Comparison of ENCODE assay signal across 11 cellular contexts in genomic region chr14:104746951-104747481, GRCh38. TPM values are rescaled to one million over a fixed set of nuclear protein-coding genes. Genes with fewer than 3 reads are reported as not detected.
A peak's percentile ranks its signal among the peaks of the same experiment; 100 is the strongest.
DNase-seq lines count a peak whose midpoint lies in the region; ATAC-seq and TF ChIP-seq lines count a peak whose summit lies in the region.
"Had no signal": no experiment of that assay in that cellular context is flagged by ENCODE, and none has a peak within 500 bp of the region (broad histone marks: within the 10 kb centered on the region; RNA-seq: fewer than 3 reads in every experiment).

No MANE protein-coding gene starts in this region.

- no peak for TF ChIP-seq POLR2A in esophagus squamous epithelium (IDR thresholded peaks at IDR 0.05)

- H3K36me3 ChIP-seq in esophagus squamous epithelium: peaks cover 0 to 19% (median 0%) of the 10 kb centered on the region in 3 donors
- no peaks in the 10 kb centered on the region for H3K36me3 ChIP-seq in CD4-positive, alpha-beta memory T cell (ENCODE audit: insufficient read depth, low read length)

- H3K27me3 ChIP-seq in esophagus squamous epithelium: no peaks in the 10 kb centered on the region
- no peaks in the 10 kb centered on the region for H3K27me3 ChIP-seq in CD4-positive, alpha-beta memory T cell (ENCODE audit: insufficient read depth, low read length)
- H3K27me3 ChIP-seq: testis had no signal

- CTCF ChIA-PET in CD4-positive, alpha-beta memory T cell (lab: Charles Lee; ENCODE audit: partially characterized antibody): interaction anchor here (1.2 kb wide), 1 partner anchor 23 kb away, joined by 3 read pairs; the partner anchor contains the start of gene ADSS1

- no peaks in the 10 kb centered on the region for H3K9me3 Mint-ChIP-seq in CD4-positive, alpha-beta memory T cell
- H3K9me3 Mint-ChIP-seq: activated naive CD8-positive, alpha-beta T cell treated with anti-CD3 and anti-CD28 coated beads, Interleukin-2, amount 10 ng/mL, durations not matched to agents 7 days and 5 days had no signal

- H3K27ac Mint-ChIP-seq in CD4-positive, alpha-beta memory T cell: no peak overlapping the region
- H3K27ac Mint-ChIP-seq: activated naive CD8-positive, alpha-beta T cell treated with anti-CD3 and anti-CD28 coated beads, Interleukin-2, amount 10 ng/mL, durations not matched to agents 7 days and 5 days had no signal

- H3K27ac ChIP-seq in esophagus squamous epithelium: peak overlapping the region; percentile 78 to 87 (median 84)
- H3K27ac ChIP-seq in CD4-positive, alpha-beta memory T cell (ENCODE audit: low read depth, low read length): no peak overlapping the region

- POLR2A ChIA-PET in CD4-positive, alpha-beta memory T cell (lab: Charles Lee; ENCODE audit: partially characterized antibody): no interaction called here

- ATAC-seq in HG03025 (IDR thresholded peaks at IDR 0.05; ENCODE audit: low FRiP score, unreplicated experiment) (no peak), HG02938 (IDR thresholded peaks at IDR 0.05; ENCODE audit: unreplicated experiment) (no peak), GM21381 (IDR thresholded peaks at IDR 0.05; ENCODE audit: unreplicated experiment) (no peak)

- no peaks in the 10 kb centered on the region for H3K27me3 Mint-ChIP-seq in CD4-positive, alpha-beta memory T cell

- H3K4me3 Mint-ChIP-seq in CD4-positive, alpha-beta memory T cell: no peak overlapping the region
- H3K4me3 Mint-ChIP-seq: activated naive CD8-positive, alpha-beta T cell treated with anti-CD3 and anti-CD28 coated beads, Interleukin-2, amount 10 ng/mL, durations not matched to agents 7 days and 5 days had no signal

- no peak overlapping the region for H3K4me3 ChIP-seq in esophagus squamous epithelium
- H3K4me3 ChIP-seq in CD4-positive, alpha-beta memory T cell (ENCODE audit: low read length in 2 of 2): no peak overlapping the region
- H3K4me3 ChIP-seq: testis had no signal

- H3K9me3 ChIP-seq in esophagus squamous epithelium: no peaks in the 10 kb centered on the region
- H3K9me3 ChIP-seq in CD4-positive, alpha-beta memory T cell (ENCODE audit: control insufficient read depth in 1 of 2, low read length in 2 of 2): no peaks in the 10 kb centered on the region
- H3K9me3 ChIP-seq: testis had no signal

- TF ChIP-seq CTCF in esophagus squamous epithelium (IDR thresholded peaks at IDR 0.05): no peak

- peaks cover 37 to 61% (median 45%) of the 10 kb centered on the region in 3 donors for H3K4me1 ChIP-seq in esophagus squamous epithelium
- H3K4me1 ChIP-seq in CD4-positive, alpha-beta memory T cell (ENCODE audit: insufficient read depth, low read length): peaks cover 7% of the 10 kb centered on the region

- H3K36me3 Mint-ChIP-seq in CD4-positive, alpha-beta memory T cell: no peaks in the 10 kb centered on the region
- H3K36me3 Mint-ChIP-seq: activated naive CD8-positive, alpha-beta T cell treated with anti-CD3 and anti-CD28 coated beads, Interleukin-2, amount 10 ng/mL, durations not matched to agents 7 days and 5 days had no signal

- H3K4me1 Mint-ChIP-seq in CD4-positive, alpha-beta memory T cell: peaks cover 0 to 5% (median 4%) of the 10 kb centered on the region in 4 donors

- intact Hi-C loops in esophagus squamous epithelium (cut with DNase I): no loop called here
- intact Hi-C loops in CD4-positive, alpha-beta memory T cell (cut with micrococcal nuclease): no loop called here

- peak; percentile 29 for DNase-seq in NCI-H510A treated with DMSO at 0.1 percent for 48 hours (lab: John Stamatoyannopoulos, UW)
- DNase-seq in NCI-H510A (lab: John Stamatoyannopoulos, UW): no peak
- DNase-seq in esophagus squamous epithelium (lab: John Stamatoyannopoulos, UW): no peak
- DNase-seq in midbrain (lab: John Stamatoyannopoulos, UW): peak; percentile 35
- DNase-seq in CD4-positive, alpha-beta memory T cell: no peak
- DNase-seq: activated naive CD8-positive, alpha-beta T cell treated with anti-CD3 and anti-CD28 coated beads, Interleukin-2, amount 10 ng/mL, durations not matched to agents 7 days and 5 days; Kasumi-1; testis had no signal

- 26 to 41% methylated on average over 7 of the region's 7 CpGs for WGBS in esophagus squamous epithelium, 2 donors

RNA-seq across cellular contexts. Expression of gene SIVA1, which starts 5.9 kb away (rescaled TPM):
- 100 to 1,000 TPM; 149 to 282 (median 201) TPM for total RNA-seq in esophagus squamous epithelium
- total RNA-seq in CD4-positive, alpha-beta memory T cell: 10 to 100 TPM; 69.3 to 80.2 TPM
- polyA plus RNA-seq in CD4-positive, alpha-beta memory T cell: 100 to 1,000 TPM; 208 to 266 TPM

RNA-seq across cellular contexts. Expression of gene ADSS1, which starts 23.0 kb away (rescaled TPM):
- 10 to 100 TPM in 2 of 4 donors, 1 to 10 TPM in 2; 3.4 to 11.4 (median 8.4) TPM for total RNA-seq in esophagus squamous epithelium
- total RNA-seq in CD4-positive, alpha-beta memory T cell: 1 to 10 TPM; 1.5 TPM
- polyA plus RNA-seq in CD4-positive, alpha-beta memory T cell: 1 to 10 TPM in 1 of 2 donors, under 1 TPM in 1; 0.16 to 1.8 TPM

RNA-seq across cellular contexts. Expression of gene AKT1, which starts 48.5 kb away (rescaled TPM):
- 10 to 100 TPM; 66.6 to 93.7 (median 71.3) TPM for total RNA-seq in esophagus squamous epithelium
- 10 to 100 TPM; 88.7 to 90.5 TPM for total RNA-seq in CD4-positive, alpha-beta memory T cell
- 10 to 100 TPM in 1 of 2 donors, 1 to 10 TPM in 1; 5.3 to 23.5 TPM for polyA plus RNA-seq in CD4-positive, alpha-beta memory T cell

RNA-seq across cellular contexts. Expression of gene ZBTB42, which starts 53.9 kb away (rescaled TPM):
- total RNA-seq in esophagus squamous epithelium: 10 to 100 TPM in 2 of 4 donors, 1 to 10 TPM in 2; 4.7 to 14.2 (median 8.4) TPM
- 10 to 100 TPM; 11.6 to 12.3 TPM for total RNA-seq in CD4-positive, alpha-beta memory T cell
- polyA plus RNA-seq in CD4-positive, alpha-beta memory T cell: 1 to 10 TPM; 2.0 to 2.1 TPM

RNA-seq across cellular contexts. Expression of gene INF2, which starts 57.6 kb away (rescaled TPM):
- total RNA-seq in esophagus squamous epithelium: 10 to 100 TPM; 36.7 to 43.6 (median 37.8) TPM
- total RNA-seq in CD4-positive, alpha-beta memory T cell: 10 to 100 TPM; 93.1 to 96.8 TPM
- polyA plus RNA-seq in CD4-positive, alpha-beta memory T cell: 10 to 100 TPM in 1 of 2 donors, 1 to 10 TPM in 1; 4.0 to 11.6 TPM

Comparison
In these comparisons a context has a peak if more than half of its experiments do, and no peak if none do; other contexts are left out.
1. DNase-seq: peak in NCI-H510A treated with DMSO at 0.1 percent for 48 hours (single experiment) and midbrain (single experiment); none in NCI-H510A (single experiment), esophagus squamous epithelium (single experiment) and CD4-positive, alpha-beta memory T cell (0 of 5).